ENCODE assay signal across 17 cellular contexts in the genomic region with DNA sequence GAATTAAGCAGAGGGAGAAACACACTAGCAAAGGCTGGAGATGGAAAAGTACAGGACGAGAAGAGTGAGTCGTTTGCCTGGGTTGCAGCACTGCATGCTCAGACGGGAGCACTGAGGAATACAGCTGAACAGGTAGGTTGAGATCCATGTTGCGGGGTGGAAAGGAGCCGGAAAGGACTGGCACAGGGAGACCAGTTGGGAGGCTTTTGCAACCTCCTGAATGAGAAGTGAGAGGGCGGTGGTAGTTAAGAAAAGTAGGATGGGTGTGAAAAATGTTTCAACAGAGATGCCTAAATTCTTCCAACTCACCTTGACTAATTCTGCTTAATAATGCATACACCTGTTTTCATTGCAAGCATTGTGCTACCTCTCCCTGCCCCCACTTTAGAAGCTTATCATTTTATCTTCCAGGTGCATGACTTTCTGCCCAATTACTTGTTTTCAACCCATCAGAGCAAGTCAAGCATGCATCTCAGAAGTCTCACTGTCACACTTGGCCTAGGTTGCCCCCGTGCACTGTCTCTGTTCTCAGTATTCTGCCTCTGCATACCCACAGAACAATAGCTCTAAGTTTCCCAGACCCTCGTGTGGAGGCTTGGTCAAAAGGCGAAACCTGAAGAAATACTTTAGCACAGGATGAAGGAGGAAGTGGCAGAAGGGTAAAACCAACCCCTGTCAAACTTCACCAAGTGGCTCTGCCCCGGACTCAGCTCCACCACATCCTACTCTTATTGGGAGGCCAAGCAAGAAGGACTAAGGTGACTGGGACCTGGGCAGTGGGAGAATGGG.
A peak's percentile ranks its signal among the peaks of the same experiment; 100 is the strongest.
DNase-seq lines count a peak whose midpoint lies in the region; ATAC-seq and TF ChIP-seq lines count a peak whose summit lies in the region.
"Had no signal": no experiment of that assay in that cellular context is flagged by ENCODE, and none has a peak within 500 bp of the region (broad histone marks: within the 10 kb centered on the region; RNA-seq: fewer than 3 reads in every experiment).

No MANE protein-coding gene starts in this region.

- TF ChIP-seq CTCF in OCI-LY1 (IDR thresholded peaks at IDR 0.05; ENCODE audit: low read length) = peak; percentile 10; the same call in 1 of the 2 replicates
- no peak for TF ChIP-seq CTCF in epithelial cell of esophagus (IDR thresholded peaks at IDR 0.05; ENCODE audit: insufficient read depth, low read depth, low read length, missing control alignments)

- no peak overlapping the region for H3K4me3 Mint-ChIP-seq in activated T-cell treated with anti-CD3 and anti-CD28 coated beads, Interleukin-2, amount 50 U/mL, for 72 hours
- H3K4me3 Mint-ChIP-seq: dendritic cell treated with granulocyte-macrophage colony-stimulating factor and Interleukin-4, amounts not matched to agents 40 ng/mL and 50 ng/mL, for 4 days; WTC11 had no signal

- no peaks in the 10 kb centered on the region for H3K4me1 Mint-ChIP-seq in activated T-cell treated with anti-CD3 and anti-CD28 coated beads, Interleukin-2, amount 50 U/mL, for 72 hours (ENCODE audit: low read depth)

- H3K27ac ChIP-seq in OCI-LY1 (ENCODE audit: low read depth, low read length, poor library complexity, severe bottlenecking) = peak overlapping the region; percentile 97
- H3K27ac ChIP-seq: body of pancreas, RWPE1 had no signal

- H3K36me3 ChIP-seq in OCI-LY1 (ENCODE audit: insufficient read depth, low read length) = peaks cover 9% of the 10 kb centered on the region; the same call in 1 of the 2 replicates

- 0 out of 2 replicates have a peak, but pooled peaks cover 3% of the 10 kb centered on the region for H3F3A ChIP-seq in OCI-LY1 (ENCODE audit: insufficient read depth, low read length)

- CTCF ChIA-PET in HEK293T (lab: Yijun Ruan, JAX) = no interaction called here

- no peaks in the 10 kb centered on the region for H3K79me2 ChIP-seq in OCI-LY1 (ENCODE audit: insufficient read depth, low read length)

- H4K20me1 ChIP-seq in OCI-LY1 (ENCODE audit: insufficient read depth, low read length) = no peaks in the 10 kb centered on the region

- no peaks in the 10 kb centered on the region for H3K9me3 Mint-ChIP-seq in activated T-cell treated with anti-CD3 and anti-CD28 coated beads, Interleukin-2, amount 50 U/mL, for 72 hours
- H3K9me3 Mint-ChIP-seq: dendritic cell treated with granulocyte-macrophage colony-stimulating factor and Interleukin-4, amounts not matched to agents 40 ng/mL and 50 ng/mL, for 4 days; WTC11 had no signal

- H2AFZ ChIP-seq in OCI-LY1 (ENCODE audit: low read length) = no peak overlapping the region

- H3K27me3 Mint-ChIP-seq in activated T-cell treated with anti-CD3 and anti-CD28 coated beads, Interleukin-2, amount 50 U/mL, for 72 hours (ENCODE audit: low read depth) = no peaks in the 10 kb centered on the region

- peak; percentile 36 to 39 for ATAC-seq in activated T-cell treated with anti-CD3 and anti-CD28 coated beads, Interleukin-2, amount 50 U/mL, for 72 hours (replicated peaks in 1 of 2)
- ATAC-seq in stimulated activated naive CD8-positive, alpha-beta T cell treated with anti-CD3 and anti-CD28 coated beads, Interleukin-15, Interleukin-2, amounts not matched to agents 100 U/mL and 50 U/mL, for 24 hours = peak; percentile 47
- ATAC-seq: body of pancreas had no signal

- H3K9me3 ChIP-seq in OCI-LY1 (ENCODE audit: low read length) = no peaks in the 10 kb centered on the region
- H3K9me3 ChIP-seq: body of pancreas had no signal

- H3K4me2 ChIP-seq in OCI-LY1 (ENCODE audit: low read length) = peak overlapping the region; percentile 91

- H3K4me3 ChIP-seq in OCI-LY1 (ENCODE audit: low read depth, low read length, poor library complexity, severe bottlenecking) (peak overlapping the region; percentile 70), epithelial cell of esophagus (ENCODE audit: low read length) (no peak overlapping the region)
- H3K4me3 ChIP-seq: body of pancreas, lung had no signal

- no peaks in the 10 kb centered on the region for H3K36me3 Mint-ChIP-seq in activated T-cell treated with anti-CD3 and anti-CD28 coated beads, Interleukin-2, amount 50 U/mL, for 72 hours (ENCODE audit: insufficient read depth in 2 of 2)
- H3K36me3 Mint-ChIP-seq: WTC11 had no signal

- POLR2A ChIA-PET in HEK293T (lab: Yijun Ruan, JAX) = no interaction called here

- no peaks in the 10 kb centered on the region for H3K27me3 ChIP-seq in OCI-LY1 (ENCODE audit: insufficient read depth, low read length)
- H3K27me3 ChIP-seq: body of pancreas had no signal

- H3K9ac ChIP-seq in OCI-LY1 (ENCODE audit: low read length) = peak overlapping the region; percentile 88

- H3K27ac Mint-ChIP-seq in activated T-cell treated with anti-CD3 and anti-CD28 coated beads, Interleukin-2, amount 50 U/mL, for 72 hours = no peak overlapping the region
- H3K27ac Mint-ChIP-seq: dendritic cell treated with granulocyte-macrophage colony-stimulating factor and Interleukin-4, amounts not matched to agents 40 ng/mL and 50 ng/mL, for 4 days; WTC11 had no signal

- H3K9me2 ChIP-seq in OCI-LY1 (ENCODE audit: low read depth, low read length) = no peaks in the 10 kb centered on the region

- peaks cover 100% of the 10 kb centered on the region for H3K4me1 ChIP-seq in OCI-LY1 (ENCODE audit: insufficient read depth, low read length, severe bottlenecking)
- H3K4me1 ChIP-seq: body of pancreas had no signal

- no peak for DNase-seq in activated T-cell treated with anti-CD3 and anti-CD28 coated beads, Interleukin-2, amount 50 U/mL, for 72 hours
- DNase-seq in activated T-cell treated with anti-CD3 and anti-CD28 coated beads, Interleukin-2, amount 50 U/mL, for 1 hour = no peak
- DNase-seq in epithelial cell of esophagus (ENCODE audit: low read depth) = peak; percentile 54
- no peak for DNase-seq in stimulated activated naive CD8-positive, alpha-beta T cell treated with anti-CD3 and anti-CD28 coated beads, Interleukin-15, Interleukin-2, amounts not matched to agents 100 U/mL and 50 U/mL, for 24 hours
- DNase-seq in HEK293T (ENCODE audit: extremely low spot score) = no peak
- no peak for DNase-seq in activated naive CD4-positive, alpha-beta T cell (lab: John Stamatoyannopoulos, UW)
- DNase-seq in NCI-H748 (lab: John Stamatoyannopoulos, UW; ENCODE audit: unreplicated experiment) = no peak
- DNase-seq: activated CD8-positive, alpha-beta memory T cell treated with anti-CD3 and anti-CD28 coated beads, Interleukin-2, amount 50 U/mL, for 48 hours; activated naive CD4-positive, alpha-beta T cell treated with anti-CD3 and anti-CD28 coated beads, Interleukin-2, amount 50 U/mL, for 16 hours; body of pancreas; erythroblast; glutamatergic neuron had no signal

TF ChIP-seq in HEK293T, 16 proteins besides CTCF, POLR2A, EP300 and RAD21:
- no peak for TF ChIP-seq TARDBP (IDR thresholded peaks at IDR 0.05)
- TF ChIP-seq, protein P1, sequence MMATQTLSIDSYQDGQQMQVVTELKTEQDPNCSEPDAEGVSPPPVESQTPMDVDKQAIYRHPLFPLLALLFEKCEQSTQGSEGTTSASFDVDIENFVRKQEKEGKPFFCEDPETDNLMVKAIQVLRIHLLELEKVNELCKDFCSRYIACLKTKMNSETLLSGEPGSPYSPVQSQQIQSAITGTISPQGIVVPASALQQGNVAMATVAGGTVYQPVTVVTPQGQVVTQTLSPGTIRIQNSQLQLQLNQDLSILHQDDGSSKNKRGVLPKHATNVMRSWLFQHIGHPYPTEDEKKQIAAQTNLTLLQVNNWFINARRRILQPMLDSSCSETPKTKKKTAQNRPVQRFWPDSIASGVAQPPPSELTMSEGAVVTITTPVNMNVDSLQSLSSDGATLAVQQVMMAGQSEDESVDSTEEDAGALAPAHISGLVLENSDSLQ (IDR thresholded peaks at IDR 0.05) = no peak
- no peak for TF ChIP-seq L3MBTL2 (conservative IDR thresholded peaks at IDR 0.05)
